Comparison of ENCODE assay signal across 8 cellular contexts in genomic region chrX:118976599-118977340, GRCh38. TPM values are rescaled to one million over a fixed set of nuclear protein-coding genes. Genes with fewer than 3 reads are reported as not detected.
A peak's percentile ranks its signal among the peaks of the same experiment; 100 is the strongest.
DNase-seq lines count a peak whose midpoint lies in the region; ATAC-seq, FAIRE-seq and TF ChIP-seq lines count a peak whose summit lies in the region.

No MANE protein-coding gene starts in this region.

- H3K4me3 ChIP-seq in GM06990 (replicated peaks; ENCODE audit: low read depth, low read length) (no peak overlapping the region), small intestine (ENCODE audit: low read depth in 1 of 2, low read length in 2 of 2) (peak overlapping the region in 1 of 2 donors; percentile 56)

- H3K4me3 Mint-ChIP-seq in immature natural killer cell, result peak overlapping the region; percentile 60 to 99 (median 89)

- 8 to 33% (median 14%) methylated on average over 9 to 17 of the region's 17 CpGs for WGBS in small intestine, 3 donors

- peaks cover 26 to 28% of the 10 kb centered on the region in 2 donors for H3K4me1 Mint-ChIP-seq in immature natural killer cell

- FAIRE-seq in small intestine (lab: Jason Lieb, UNC), result no peak

- H3K27ac Mint-ChIP-seq in activated naive CD4-positive, alpha-beta T cell treated with anti-CD3 and anti-CD28 coated beads, Interleukin-2, amount 50 U/mL, for 72 hours, result no peak overlapping the region
- H3K27ac Mint-ChIP-seq in immature natural killer cell, result peak overlapping the region in 5 of 6 donors; percentile 45 to 90 (median 69)

- peak in 1 of 2 donors; percentile 11 for ATAC-seq in activated naive CD4-positive, alpha-beta T cell treated with anti-CD3 and anti-CD28 coated beads, Interleukin-2, amount 50 U/mL, for 72 hours
- ATAC-seq in HG03039 (IDR thresholded peaks at IDR 0.05; ENCODE audit: unreplicated experiment) (no peak), HG03457 (IDR thresholded peaks at IDR 0.05; ENCODE audit: unreplicated experiment) (no peak), GM21423 (IDR thresholded peaks at IDR 0.05; ENCODE audit: unreplicated experiment) (no peak)

- no peaks in the 10 kb centered on the region for H3K4me1 ChIP-seq in small intestine (ENCODE audit: control insufficient read depth in 2 of 2, insufficient read depth in 1 of 2, low read depth in 1 of 2, low read length in 1 of 2)

- H3K36me3 ChIP-seq in GM06990 (ENCODE audit: control insufficient read depth, insufficient read depth, low read length) (no peaks in the 10 kb centered on the region), small intestine (ENCODE audit: control insufficient read depth in 2 of 2, insufficient read depth in 2 of 2, low read length in 2 of 2) (no peaks in the 10 kb centered on the region)

- TF ChIP-seq CTCF in GM06990 (IDR thresholded peaks at IDR 0.05; ENCODE audit: insufficient read depth, low read length, poor library complexity, severe bottlenecking), result no peak

- peak overlapping the region in 1 of 2 donors; percentile 44 for H3K27ac ChIP-seq in small intestine (ENCODE audit: low read depth in 1 of 2, low read length in 1 of 2)

- no peaks in the 10 kb centered on the region for H3K9me3 Mint-ChIP-seq in activated naive CD4-positive, alpha-beta T cell treated with anti-CD3 and anti-CD28 coated beads, Interleukin-2, amount 50 U/mL, for 72 hours
- no peaks in the 10 kb centered on the region for H3K9me3 Mint-ChIP-seq in immature natural killer cell

- H3K27me3 Mint-ChIP-seq in immature natural killer cell (ENCODE audit: low read depth in 3 of 3), result peaks cover 11 to 18% (median 14%) of the 10 kb centered on the region in 3 donors

- DNase-seq in GM06990 (ENCODE audit: extremely low read depth, insufficient read length) (peak; percentile 18), NCI-H526 (lab: John Stamatoyannopoulos, UW) (peak; percentile 13 to 72), immature natural killer cell (peak; percentile 45 to 46 (median 46)), small intestine (peak; percentile 78)
- peak; percentile 10 to 55 for DNase-seq in activated naive CD4-positive, alpha-beta T cell treated with anti-CD3 and anti-CD28 coated beads, Interleukin-2, amount 50 U/mL, for 72 hours (ENCODE audit: low spot score in 2 of 2)

- H3K9me3 ChIP-seq in small intestine (ENCODE audit: control insufficient read depth, low read depth), result no peaks in the 10 kb centered on the region

- H3K36me3 Mint-ChIP-seq in activated naive CD4-positive, alpha-beta T cell treated with anti-CD3 and anti-CD28 coated beads, Interleukin-2, amount 50 U/mL, for 72 hours, result peaks cover 0 to 9% of the 10 kb centered on the region in 2 donors
- H3K36me3 Mint-ChIP-seq in immature natural killer cell, result no peaks in the 10 kb centered on the region

- H3K27me3 ChIP-seq in GM06990 (replicated peaks; ENCODE audit: control insufficient read depth, insufficient read depth, low read length) (peaks cover 1% of the 10 kb centered on the region; the same call in 1 of the 2 replicates), small intestine (ENCODE audit: control insufficient read depth in 2 of 2, insufficient read depth in 2 of 2, low read length in 2 of 2) (peaks cover 0 to 4% of the 10 kb centered on the region in 2 donors)

RNA-seq across cellular contexts. Expression of gene LONRF3, which starts 2.4 kb away (rescaled TPM):
- total RNA-seq in activated naive CD4-positive, alpha-beta T cell treated with anti-CD3 and anti-CD28 coated beads, Interleukin-2, amount 50 U/mL, for 72 hours, result 1 to 10 TPM; 4.5 to 5.1 TPM
- polyA plus RNA-seq in immature natural killer cell, result 1 to 10 TPM; 1.8 to 3.0 (median 2.3) TPM
- 1 to 10 TPM; 2.0 to 3.4 (median 2.2) TPM for polyA plus RNA-seq in small intestine

Comparison
In these comparisons a context has a peak if more than half of its experiments do, and no peak if none do; other contexts are left out.
1. DNase-seq: peak in every context shown above with its lines; median percentile 78 in small intestine; 46 in immature natural killer cell; 42 in NCI-H526; 32 in activated naive CD4-positive, alpha-beta T cell treated with anti-CD3 and anti-CD28 coated beads, Interleukin-2, amount 50 U/mL, for 72 hours; 18 in GM06990.
2. H3K27ac Mint-ChIP-seq: peak in immature natural killer cell (5 of 6); none in activated naive CD4-positive, alpha-beta T cell treated with anti-CD3 and anti-CD28 coated beads, Interleukin-2, amount 50 U/mL, for 72 hours (0 of 2).